In the genomic region with DNA sequence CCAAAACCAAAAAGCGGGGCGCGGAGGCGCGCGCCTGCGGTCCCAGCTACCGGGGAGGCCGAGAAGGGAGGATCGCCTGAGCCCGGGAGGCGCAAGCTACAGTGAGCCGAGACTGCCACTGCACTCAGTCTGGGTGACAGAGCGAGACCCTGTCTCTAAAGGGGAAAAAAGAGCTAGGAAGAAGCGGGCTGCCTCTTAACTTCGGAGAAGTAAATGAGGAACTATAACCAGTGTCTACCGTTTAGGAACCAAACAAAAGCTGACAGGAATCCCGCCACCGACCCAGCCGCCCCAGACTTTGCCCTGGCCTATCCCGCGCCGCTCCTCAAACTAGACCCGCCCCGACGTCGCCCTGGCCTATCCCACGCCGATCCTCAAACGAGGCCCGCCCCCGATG, we compare ENCODE assay signal across 8 cellular contexts. TPM values are rescaled to one million over a fixed set of nuclear protein-coding genes. Genes with fewer than 3 reads are reported as not detected.
DNase-seq lines count a peak whose midpoint lies in the region; ATAC-seq, FAIRE-seq and TF ChIP-seq lines count a peak whose summit lies in the region.

No MANE protein-coding gene starts in this region.

- peak overlapping the region; percentile 85 for H3K27ac Mint-ChIP-seq in stimulated activated naive CD8-positive, alpha-beta T cell treated with anti-CD3 and anti-CD28 coated beads, Interleukin-15, Interleukin-2, amounts not matched to agents 100 ng/mL and 50 ng/mL, for 24 hours
- H3K27ac Mint-ChIP-seq in naive B cell: peak overlapping the region; percentile 91 to 96 (median 95)

- DNase-seq in stimulated activated naive CD8-positive, alpha-beta T cell treated with anti-CD3 and anti-CD28 coated beads, Interleukin-15, Interleukin-2, amounts not matched to agents 100 U/mL and 50 U/mL, for 24 hours: no peak
- peak; percentile 94 for DNase-seq in HuH-7.5 (ENCODE audit: low spot score)
- DNase-seq in bronchial epithelial cell (ENCODE audit: low read depth): no peak
- DNase-seq in naive B cell: no peak
- no peak for DNase-seq in NOMO-1 (lab: John Stamatoyannopoulos, UW; ENCODE audit: unreplicated experiment in 2 of 2)
- no peak for DNase-seq in GF-D8 (lab: John Stamatoyannopoulos, UW)
- no peak for DNase-seq in G401 (ENCODE audit: low spot score)

- peaks cover 21% of the 10 kb centered on the region for H3K36me3 ChIP-seq in bronchial epithelial cell (ENCODE audit: control insufficient read depth, insufficient read depth, low read length)

- no peaks in the 10 kb centered on the region for H3K27me3 ChIP-seq in bronchial epithelial cell (ENCODE audit: control insufficient read depth, insufficient read depth, low read length)

- no peak for ATAC-seq in stimulated activated naive CD8-positive, alpha-beta T cell treated with anti-CD3 and anti-CD28 coated beads, Interleukin-15, Interleukin-2, amounts not matched to agents 100 U/mL and 50 U/mL, for 24 hours
- ATAC-seq in naive B cell (ENCODE audit: low read depth in 2 of 2): peak; percentile 78 to 82

- peaks cover 30% of the 10 kb centered on the region for H3K4me1 Mint-ChIP-seq in stimulated activated naive CD8-positive, alpha-beta T cell treated with anti-CD3 and anti-CD28 coated beads, Interleukin-15, Interleukin-2, amounts not matched to agents 100 ng/mL and 50 ng/mL, for 24 hours (ENCODE audit: low read depth)
- H3K4me1 Mint-ChIP-seq in naive B cell: peaks cover 26 to 59% (median 49%) of the 10 kb centered on the region in 3 donors

- in situ Hi-C loops in G401 (cut with HindIII; ENCODE audit: low sequenced_read_pairs): no loop called here

- peaks cover 15% of the 10 kb centered on the region for H3K36me3 Mint-ChIP-seq in stimulated activated naive CD8-positive, alpha-beta T cell treated with anti-CD3 and anti-CD28 coated beads, Interleukin-15, Interleukin-2, amounts not matched to agents 100 ng/mL and 50 ng/mL, for 24 hours (ENCODE audit: low read depth)
- H3K36me3 Mint-ChIP-seq in naive B cell: no peaks in the 10 kb centered on the region

- H3K4me3 Mint-ChIP-seq in stimulated activated naive CD8-positive, alpha-beta T cell treated with anti-CD3 and anti-CD28 coated beads, Interleukin-15, Interleukin-2, amounts not matched to agents 100 ng/mL and 50 ng/mL, for 24 hours: peak overlapping the region; percentile 98
- H3K4me3 Mint-ChIP-seq in naive B cell: peak overlapping the region; percentile 91 to 96 (median 94)

- no peak for TF ChIP-seq CTCF in bronchial epithelial cell (IDR thresholded peaks at IDR 0.05; ENCODE audit: insufficient read depth, low read length, severe bottlenecking)

- no peaks in the 10 kb centered on the region for H3K9me3 Mint-ChIP-seq in stimulated activated naive CD8-positive, alpha-beta T cell treated with anti-CD3 and anti-CD28 coated beads, Interleukin-15, Interleukin-2, amounts not matched to agents 100 ng/mL and 50 ng/mL, for 24 hours
- H3K9me3 Mint-ChIP-seq in naive B cell: no peaks in the 10 kb centered on the region

- no peak for FAIRE-seq in bronchial epithelial cell (lab: Jason Lieb, UNC)

- peak overlapping the region; percentile 82 for H3K4me3 ChIP-seq in bronchial epithelial cell (ENCODE audit: low read depth, low read length)

- H3K27me3 Mint-ChIP-seq in stimulated activated naive CD8-positive, alpha-beta T cell treated with anti-CD3 and anti-CD28 coated beads, Interleukin-15, Interleukin-2, amounts not matched to agents 100 ng/mL and 50 ng/mL, for 24 hours: no peaks in the 10 kb centered on the region
- no peaks in the 10 kb centered on the region for H3K27me3 Mint-ChIP-seq in naive B cell

RNA-seq across cellular contexts. Expression of a gene that starts 0.6 kb away (rescaled TPM):
- total RNA-seq in bronchial epithelial cell: 85.0 and 95.6 TPM in 2 replicates
- 100 to 1,000 TPM; 191 to 266 (median 227) TPM for polyA plus RNA-seq in naive B cell (ENCODE audit: low read depth in 6 of 6)
- total RNA-seq in G401 (2014; rRNA removed; shearing (Covaris generic)): 207 and 294 TPM in 2 replicates

RNA-seq across cellular contexts. Expression of a gene that starts 28.3 kb away (rescaled TPM):
- 18.2 and 34.3 TPM in 2 replicates for total RNA-seq in bronchial epithelial cell
- polyA plus RNA-seq in naive B cell (ENCODE audit: low read depth in 6 of 6): under 1 TPM in 2 of 6 donors, not detected in 4; 0.17 to 0.29 TPM
- total RNA-seq in G401 (2014; rRNA removed; shearing (Covaris generic)): 18.3 and 19.5 TPM in 2 replicates

RNA-seq across cellular contexts. Expression of a gene that starts 43.2 kb away (rescaled TPM):
- total RNA-seq in bronchial epithelial cell: 164 and 191 TPM in 2 replicates
- polyA plus RNA-seq in naive B cell (ENCODE audit: low read depth in 6 of 6): 10 to 100 TPM in 5 of 6 donors, 1 to 10 TPM in 1; 6.3 to 22.0 (median 14.1) TPM
- 220 and 224 TPM in 2 replicates for total RNA-seq in G401 (2014; rRNA removed; shearing (Covaris generic))

RNA-seq across cellular contexts. Expression of a gene that starts 48.6 kb away (rescaled TPM):
- total RNA-seq in bronchial epithelial cell: 5.2 and 5.3 TPM in 2 replicates
- polyA plus RNA-seq in naive B cell (ENCODE audit: low read depth in 6 of 6): 1 to 10 TPM in 4 of 6 donors, under 1 TPM in 2; 0.84 to 1.9 (median 1.2) TPM
- 14.3 and 25.3 TPM in 2 replicates for total RNA-seq in G401 (2014; rRNA removed; shearing (Covaris generic))
